Comparison of ENCODE assay signal across 12 cellular contexts in the genomic region with DNA sequence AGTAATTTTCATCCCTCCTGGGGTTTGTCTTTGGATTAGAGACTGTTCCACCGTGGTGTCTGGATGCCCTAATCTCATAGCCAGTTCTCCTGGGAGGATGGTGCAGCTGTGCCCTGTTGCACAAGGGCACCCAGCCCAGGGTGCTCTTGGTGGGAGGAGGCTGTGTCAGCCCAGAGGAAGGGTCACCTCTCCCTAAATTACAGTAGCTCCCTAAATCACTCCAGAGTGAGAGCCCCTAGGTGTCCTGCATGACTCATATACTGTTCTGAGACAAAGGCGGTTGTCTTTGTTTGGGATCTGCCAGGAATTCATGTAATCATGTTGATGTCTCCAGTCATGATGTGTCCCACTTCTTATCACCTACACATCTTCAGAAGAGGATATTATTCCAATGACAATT. TPM values are rescaled to one million over a fixed set of nuclear protein-coding genes. Genes with fewer than 3 reads are reported as not detected.
DNase-seq lines count a peak whose midpoint lies in the region; TF ChIP-seq lines count a peak whose summit lies in the region.
"Had no signal": no experiment of that assay in that cellular context is flagged by ENCODE, and none has a peak within 500 bp of the region (broad histone marks: within the 10 kb centered on the region; RNA-seq: fewer than 3 reads in every experiment).

No MANE protein-coding gene starts in this region.

- H3K9me2 ChIP-seq in GM23248 (ENCODE audit: insufficient read depth) = no peaks in the 10 kb centered on the region
- H3K9me2 ChIP-seq: SK-N-SH had no signal

- H3K27me3 ChIP-seq in GM23248 (replicated peaks; ENCODE audit: insufficient read depth) (peaks cover 16% of the 10 kb centered on the region; the same call in 1 of the 2 replicates), endodermal cell (ENCODE audit: control insufficient read depth, insufficient read depth, low read length, poor library complexity, severe bottlenecking) (no peaks in the 10 kb centered on the region), prostate gland (replicated peaks; ENCODE audit: insufficient read depth) (no peaks in the 10 kb centered on the region)
- H3K27me3 ChIP-seq in effector memory CD4-positive, alpha-beta T cell (replicated peaks; ENCODE audit: control insufficient read depth, insufficient read depth, low read length, poor library complexity, severe bottlenecking) = no peaks in the 10 kb centered on the region

- peak overlapping the region; percentile 92 for H3K27ac Mint-ChIP-seq in endodermal cell
- no peak overlapping the region for H3K27ac Mint-ChIP-seq in activated CD4-positive, alpha-beta memory T cell treated with anti-CD3 and anti-CD28 coated beads, Interleukin-2, amount 10 ng/mL, durations not matched to agents 7 days and 5 days

- in situ Hi-C loops in GM23248 (cut with MboI) = no loop called here
- in situ Hi-C loops in ACHN (cut with HindIII; ENCODE audit: low pct_ligation_motif_present, low pct_unique_long_range_greater_than_20kb, low sequenced_read_pairs) = no loop called here

- POLR2A ChIA-PET in activated CD4-positive, alpha-beta memory T cell treated with anti-CD3 and anti-CD28 coated beads, Interleukin-2, amount 10 ng/mL, durations not matched to agents 7 days and 5 days (lab: Charles Lee) = interaction anchor here (1.1 kb wide), 1 partner anchor 18 kb away, joined by 3 read pairs; no protein-coding TSS in a partner anchor

- no peaks in the 10 kb centered on the region for H3K9me3 ChIP-seq in GM23248 (ENCODE audit: low read depth)
- peaks cover 4% of the 10 kb centered on the region for H3K9me3 ChIP-seq in endodermal cell (ENCODE audit: control insufficient read depth, low read length)
- no peaks in the 10 kb centered on the region for H3K9me3 ChIP-seq in prostate gland
- no peaks in the 10 kb centered on the region for H3K9me3 ChIP-seq in effector memory CD4-positive, alpha-beta T cell (ENCODE audit: control insufficient read depth, low read length)
- H3K9me3 ChIP-seq: SK-N-SH had no signal

- peaks cover 31% of the 10 kb centered on the region for H3K36me3 Mint-ChIP-seq in endodermal cell (ENCODE audit: low read depth)
- H3K36me3 Mint-ChIP-seq in activated CD4-positive, alpha-beta memory T cell treated with anti-CD3 and anti-CD28 coated beads, Interleukin-2, amount 10 ng/mL, durations not matched to agents 7 days and 5 days (ENCODE audit: low read depth) = peaks cover 16% of the 10 kb centered on the region

- no peaks in the 10 kb centered on the region for H4K20me1 ChIP-seq in GM23248 (ENCODE audit: insufficient read depth)

- H3K9me3 Mint-ChIP-seq in endodermal cell = no peaks in the 10 kb centered on the region
- no peaks in the 10 kb centered on the region for H3K9me3 Mint-ChIP-seq in activated CD4-positive, alpha-beta memory T cell treated with anti-CD3 and anti-CD28 coated beads, Interleukin-2, amount 10 ng/mL, durations not matched to agents 7 days and 5 days

- 16 to 36% methylated on average over 2 of the region's 2 CpGs for WGBS in GM23248 (ENCODE audit: low coverage in 1 of 2, low lambda C conversion rate in 2 of 2, missing lambda C conversion rate in 2 of 2), 2 experiments
- 39% methylated on average over 2 of the region's 2 CpGs; no CpG with 5 or more reads in 1 of the 2 experiments for WGBS in endodermal cell (ENCODE audit: insufficient coverage in 1 of 2, insufficient read length in 1 of 2), 2 experiments
- 50% methylated on average over 2 of the region's 2 CpGs for WGBS in prostate gland

- H3K4me1 Mint-ChIP-seq in endodermal cell = peaks cover 58% of the 10 kb centered on the region
- no peaks in the 10 kb centered on the region for H3K4me1 Mint-ChIP-seq in activated CD4-positive, alpha-beta memory T cell treated with anti-CD3 and anti-CD28 coated beads, Interleukin-2, amount 10 ng/mL, durations not matched to agents 7 days and 5 days

- H3K4me3 ChIP-seq in GM23248 = no peak overlapping the region
- H3K4me3 ChIP-seq in endodermal cell (ENCODE audit: low read length) = peak overlapping the region; percentile 63
- no peak overlapping the region for H3K4me3 ChIP-seq in prostate gland
- no peak overlapping the region for H3K4me3 ChIP-seq in effector memory CD4-positive, alpha-beta T cell (ENCODE audit: insufficient read depth, low read depth, low read length, poor library complexity, severe bottlenecking)
- H3K4me3 ChIP-seq: GM12878, K562 had no signal

- H3F3A ChIP-seq in GM23248 (ENCODE audit: insufficient read depth) = peaks cover 19% of the 10 kb centered on the region

- peaks cover 16% of the 10 kb centered on the region for H3K4me1 ChIP-seq in GM23248 (ENCODE audit: insufficient read depth)
- H3K4me1 ChIP-seq in endodermal cell (ENCODE audit: control insufficient read depth, insufficient read depth, low read length) = peaks cover 26% of the 10 kb centered on the region
- peaks cover 5% of the 10 kb centered on the region for H3K4me1 ChIP-seq in prostate gland (replicated peaks)
- H3K4me1 ChIP-seq in effector memory CD4-positive, alpha-beta T cell (ENCODE audit: control insufficient read depth, insufficient read depth, low read length, poor library complexity, severe bottlenecking) = no peaks in the 10 kb centered on the region

- H3K27me3 Mint-ChIP-seq in endodermal cell (ENCODE audit: insufficient read depth) = no peaks in the 10 kb centered on the region
- no peaks in the 10 kb centered on the region for H3K27me3 Mint-ChIP-seq in activated CD4-positive, alpha-beta memory T cell treated with anti-CD3 and anti-CD28 coated beads, Interleukin-2, amount 10 ng/mL, durations not matched to agents 7 days and 5 days

- CTCF ChIA-PET in activated CD4-positive, alpha-beta memory T cell treated with anti-CD3 and anti-CD28 coated beads, Interleukin-2, amount 10 ng/mL, durations not matched to agents 7 days and 5 days (lab: Charles Lee) = no interaction called here

- H3K9ac ChIP-seq in GM23248 (no peak overlapping the region), endodermal cell (ENCODE audit: extremely low read depth, low read length, poor library complexity, severe bottlenecking) (peak overlapping the region; percentile 47)
- H3K9ac ChIP-seq: SK-N-SH had no signal

- no peak overlapping the region for H3K4me2 ChIP-seq in GM23248 (ENCODE audit: unreplicated experiment)
- H3K4me2 ChIP-seq: SK-N-SH had no signal

- intact Hi-C loops in prostate gland (cut with DNase I) = no loop called here

- H3K79me2 ChIP-seq in GM23248 (ENCODE audit: insufficient read depth) = no peaks in the 10 kb centered on the region

- H2AFZ ChIP-seq in GM23248 = no peak overlapping the region

- peak; percentile 30 for DNase-seq in GM23248
- DNase-seq in NCI-H69 (lab: John Stamatoyannopoulos, UW) = peak; percentile 98
- peak; percentile 71 for DNase-seq in endodermal cell
- no peak for DNase-seq in prostate gland (ENCODE audit: low spot score)
- DNase-seq in effector memory CD4-positive, alpha-beta T cell = no peak
- no peak for DNase-seq in ACHN
- no peak for DNase-seq in NCI-H510A treated with DMSO at 0.1 percent for 48 hours (lab: John Stamatoyannopoulos, UW)
- DNase-seq in activated CD4-positive, alpha-beta memory T cell treated with anti-CD3 and anti-CD28 coated beads, Interleukin-2, amount 10 ng/mL, durations not matched to agents 7 days and 5 days = no peak
- DNase-seq: activated gamma-delta T cell, SK-N-SH had no signal

- TF ChIP-seq CTCF in endodermal cell (conservative IDR thresholded peaks at IDR 0.05) (no peak), prostate gland (IDR thresholded peaks at IDR 0.05) (no peak)

- no peak for TF ChIP-seq POLR2A in prostate gland (IDR thresholded peaks at IDR 0.05)

- H3K4me3 Mint-ChIP-seq in endodermal cell = peak overlapping the region; percentile 42
- no peak overlapping the region for H3K4me3 Mint-ChIP-seq in activated CD4-positive, alpha-beta memory T cell treated with anti-CD3 and anti-CD28 coated beads, Interleukin-2, amount 10 ng/mL, durations not matched to agents 7 days and 5 days

- H3K27ac ChIP-seq in GM23248 = no peak overlapping the region
- no peak overlapping the region for H3K27ac ChIP-seq in endodermal cell (ENCODE audit: low read depth, low read length)
- peak overlapping the region; percentile 29 to 42 for H3K27ac ChIP-seq in prostate gland
- H3K27ac ChIP-seq in effector memory CD4-positive, alpha-beta T cell (ENCODE audit: insufficient read depth, low read length, poor library complexity, severe bottlenecking) = no peak overlapping the region

- H3K36me3 ChIP-seq in GM23248 (ENCODE audit: low read depth) (no peaks in the 10 kb centered on the region), endodermal cell (ENCODE audit: control insufficient read depth, insufficient read depth, low read length) (peaks cover 34% of the 10 kb centered on the region), prostate gland (no peaks in the 10 kb centered on the region)
- H3K36me3 ChIP-seq in effector memory CD4-positive, alpha-beta T cell (ENCODE audit: control insufficient read depth, insufficient read depth, low read length) = no peaks in the 10 kb centered on the region

RNA-seq across cellular contexts. Expression of a gene that starts 19.7 kb away (rescaled TPM):
- 24.8 and 28.5 TPM in 2 replicates for total RNA-seq in GM23248 (2014; rRNA removed; shearing (Covaris generic))
- 45.3 and 45.7 TPM in 2 replicates for polyA plus RNA-seq in GM23248 (2016; fragmentation: Nextera tagmentation; extraction: Ambion mirVana)
- total RNA-seq in endodermal cell (100 to 1,000 TPM in 1 of 2 donors, 10 to 100 TPM in 1; 85.4 to 120 TPM), prostate gland (100 to 1,000 TPM in 1 of 2 donors, 10 to 100 TPM in 1; 64.4 to 149 TPM)
- 32.2 TPM for polyA plus RNA-seq in endodermal cell (2013, experiment 1 of 2)
- 33.7 TPM for polyA plus RNA-seq in endodermal cell (2013, experiment 2 of 2)
- total RNA-seq in activated CD4-positive, alpha-beta memory T cell treated with anti-CD3 and anti-CD28 coated beads, Interleukin-2, amount 10 ng/mL, durations not matched to agents 7 days and 5 days = 10 to 100 TPM; 18.0 to 19.0 TPM

Comparison
In these comparisons a context has a peak if more than half of its experiments do, and no peak if none do; other contexts are left out.
1. DNase-seq: peak in GM23248 (single experiment), NCI-H69 (single experiment) and endodermal cell (single experiment); none in prostate gland (single experiment), effector memory CD4-positive, alpha-beta T cell (0 of 3), ACHN (single experiment), NCI-H510A treated with DMSO at 0.1 percent for 48 hours (single experiment) and activated CD4-positive, alpha-beta memory T cell treated with anti-CD3 and anti-CD28 coated beads, Interleukin-2, amount 10 ng/mL, durations not matched to agents 7 days and 5 days (single experiment).
2. H3K27ac ChIP-seq: peak in prostate gland (2 of 2); none in GM23248 (single experiment), endodermal cell (single experiment) and effector memory CD4-positive, alpha-beta T cell (single experiment).